In genomic region chr7:148261523-148261922, GRCh38 we compare ENCODE assay signal across 1 cellular context.
TF ChIP-seq lines count a peak whose summit lies in the region.

No MANE protein-coding gene starts in this region.

TF ChIP-seq in GM23338, 12 proteins besides CTCF, POLR2A, EP300 and RAD21 (continued from another document):
- TF ChIP-seq, protein P1, sequence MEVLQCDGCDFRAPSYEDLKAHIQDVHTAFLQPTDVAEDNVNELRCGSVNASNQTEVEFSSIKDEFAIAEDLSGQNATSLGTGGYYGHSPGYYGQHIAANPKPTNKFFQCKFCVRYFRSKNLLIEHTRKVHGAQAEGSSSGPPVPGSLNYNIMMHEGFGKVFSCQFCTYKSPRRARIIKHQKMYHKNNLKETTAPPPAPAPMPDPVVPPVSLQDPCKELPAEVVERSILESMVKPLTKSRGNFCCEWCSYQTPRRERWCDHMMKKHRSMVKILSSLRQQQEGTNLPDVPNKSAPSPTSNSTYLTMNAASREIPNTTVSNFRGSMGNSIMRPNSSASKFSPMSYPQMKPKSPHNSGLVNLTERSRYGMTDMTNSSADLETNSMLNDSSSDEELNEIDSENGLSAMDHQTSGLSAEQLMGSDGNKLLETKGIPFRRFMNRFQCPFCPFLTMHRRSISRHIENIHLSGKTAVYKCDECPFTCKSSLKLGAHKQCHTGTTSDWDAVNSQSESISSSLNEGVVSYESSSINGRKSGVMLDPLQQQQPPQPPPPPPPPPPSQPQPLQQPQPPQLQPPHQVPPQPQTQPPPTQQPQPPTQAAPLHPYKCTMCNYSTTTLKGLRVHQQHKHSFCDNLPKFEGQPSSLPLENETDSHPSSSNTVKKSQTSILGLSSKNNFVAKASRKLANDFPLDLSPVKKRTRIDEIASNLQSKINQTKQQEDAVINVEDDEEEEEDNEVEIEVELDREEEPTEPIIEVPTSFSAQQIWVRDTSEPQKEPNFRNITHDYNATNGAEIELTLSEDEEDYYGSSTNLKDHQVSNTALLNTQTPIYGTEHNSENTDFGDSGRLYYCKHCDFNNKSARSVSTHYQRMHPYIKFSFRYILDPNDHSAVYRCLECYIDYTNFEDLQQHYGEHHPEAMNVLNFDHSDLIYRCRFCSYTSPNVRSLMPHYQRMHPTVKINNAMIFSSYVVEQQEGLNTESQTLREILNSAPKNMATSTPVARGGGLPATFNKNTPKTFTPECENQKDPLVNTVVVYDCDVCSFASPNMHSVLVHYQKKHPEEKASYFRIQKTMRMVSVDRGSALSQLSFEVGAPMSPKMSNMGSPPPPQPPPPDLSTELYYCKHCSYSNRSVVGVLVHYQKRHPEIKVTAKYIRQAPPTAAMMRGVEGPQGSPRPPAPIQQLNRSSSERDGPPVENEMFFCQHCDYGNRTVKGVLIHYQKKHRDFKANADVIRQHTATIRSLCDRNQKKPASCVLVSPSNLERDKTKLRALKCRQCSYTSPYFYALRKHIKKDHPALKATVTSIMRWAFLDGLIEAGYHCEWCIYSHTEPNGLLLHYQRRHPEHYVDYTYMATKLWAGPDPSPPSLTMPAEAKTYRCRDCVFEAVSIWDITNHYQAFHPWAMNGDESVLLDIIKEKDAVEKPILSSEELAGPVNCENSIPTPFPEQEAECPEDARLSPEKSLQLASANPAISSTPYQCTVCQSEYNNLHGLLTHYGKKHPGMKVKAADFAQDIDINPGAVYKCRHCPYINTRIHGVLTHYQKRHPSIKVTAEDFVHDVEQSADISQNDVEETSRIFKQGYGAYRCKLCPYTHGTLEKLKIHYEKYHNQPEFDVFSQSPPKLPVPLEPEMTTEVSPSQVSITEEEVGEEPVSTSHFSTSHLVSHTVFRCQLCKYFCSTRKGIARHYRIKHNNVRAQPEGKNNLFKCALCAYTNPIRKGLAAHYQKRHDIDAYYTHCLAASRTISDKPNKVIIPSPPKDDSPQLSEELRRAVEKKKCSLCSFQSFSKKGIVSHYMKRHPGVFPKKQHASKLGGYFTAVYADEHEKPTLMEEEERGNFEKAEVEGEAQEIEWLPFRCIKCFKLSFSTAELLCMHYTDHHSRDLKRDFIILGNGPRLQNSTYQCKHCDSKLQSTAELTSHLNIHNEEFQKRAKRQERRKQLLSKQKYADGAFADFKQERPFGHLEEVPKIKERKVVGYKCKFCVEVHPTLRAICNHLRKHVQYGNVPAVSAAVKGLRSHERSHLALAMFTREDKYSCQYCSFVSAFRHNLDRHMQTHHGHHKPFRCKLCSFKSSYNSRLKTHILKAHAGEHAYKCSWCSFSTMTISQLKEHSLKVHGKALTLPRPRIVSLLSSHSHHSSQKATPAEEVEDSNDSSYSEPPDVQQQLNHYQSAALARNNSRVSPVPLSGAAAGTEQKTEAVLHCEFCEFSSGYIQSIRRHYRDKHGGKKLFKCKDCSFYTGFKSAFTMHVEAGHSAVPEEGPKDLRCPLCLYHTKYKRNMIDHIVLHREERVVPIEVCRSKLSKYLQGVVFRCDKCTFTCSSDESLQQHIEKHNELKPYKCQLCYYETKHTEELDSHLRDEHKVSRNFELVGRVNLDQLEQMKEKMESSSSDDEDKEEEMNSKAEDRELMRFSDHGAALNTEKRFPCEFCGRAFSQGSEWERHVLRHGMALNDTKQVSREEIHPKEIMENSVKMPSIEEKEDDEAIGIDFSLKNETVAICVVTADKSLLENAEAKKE (CRISPR knock-in tag; IDR thresholded peaks at IDR 0.05): no peak
- TF ChIP-seq POLR2AphosphoS5 (IDR thresholded peaks at IDR 0.05; ENCODE audit: low read depth): no peak
- no peak for TF ChIP-seq CREB1 (CRISPR knock-in tag; IDR thresholded peaks at IDR 0.05; ENCODE audit: low read depth)
- TF ChIP-seq EZH2phosphoT487 (IDR thresholded peaks at IDR 0.05; ENCODE audit: unreplicated experiment): no peak
